ENCODE assay signal across 13 cellular contexts in genomic region chr20:48832423-48832735, GRCh38. TPM values are rescaled to one million over a fixed set of nuclear protein-coding genes. Genes with fewer than 3 reads are reported as not detected.
DNase-seq lines count a peak whose midpoint lies in the region; ATAC-seq and TF ChIP-seq lines count a peak whose summit lies in the region.
"Had no signal": no experiment of that assay in that cellular context is flagged by ENCODE, and none has a peak within 500 bp of the region (broad histone marks: within the 10 kb centered on the region; RNA-seq: fewer than 3 reads in every experiment).

No MANE protein-coding gene starts in this region.

- no peak overlapping the region for H3K4me3 ChIP-seq in OCI-LY7 (ENCODE audit: low read depth, low read length, poor library complexity, severe bottlenecking)
- no peak overlapping the region for H3K4me3 ChIP-seq in dorsolateral prefrontal cortex
- H3K4me3 ChIP-seq in skeletal muscle tissue (ENCODE audit: low read length in 3 of 3), result no peak overlapping the region

- no TSS peak for BruUV-seq in OCI-LY7 (replicated peaks; lab: Mats Ljungman, UMichigan)

- no peaks in the 10 kb centered on the region for H3K36me3 Mint-ChIP-seq in mesothelial cell of epicardium

- no peak for TF ChIP-seq CTCF in OCI-LY7 (conservative IDR thresholded peaks at IDR 0.05; ENCODE audit: low read length)
- no peak for TF ChIP-seq CTCF in dorsolateral prefrontal cortex (IDR thresholded peaks at IDR 0.05 in 54 of 56, conservative IDR thresholded peaks at IDR 0.05 in 2 of 56; ENCODE audit: low read depth in 1 of 56, partially characterized antibody in 56 of 56)
- no peak for TF ChIP-seq CTCF in mesothelial cell of epicardium (IDR thresholded peaks at IDR 0.05; ENCODE audit: unreplicated experiment)

- peaks cover 65% of the 10 kb centered on the region for H3K27me3 Mint-ChIP-seq in mesothelial cell of epicardium (ENCODE audit: low read depth)

- H3K9me2 ChIP-seq in OCI-LY7 (ENCODE audit: insufficient read depth, low read length), result no peaks in the 10 kb centered on the region

- no peak overlapping the region for H3K9ac ChIP-seq in skeletal muscle tissue (ENCODE audit: low read depth in 1 of 3, low read length in 3 of 3)

- peak overlapping the region; percentile 38 for H3K4me2 ChIP-seq in OCI-LY7 (ENCODE audit: low read length)

- no peaks in the 10 kb centered on the region; the same call in 1 of the 2 replicates for H3K79me2 ChIP-seq in OCI-LY7 (ENCODE audit: insufficient read depth, low read depth, low read length)

- H3K27ac ChIP-seq in OCI-LY7 (ENCODE audit: low read depth, low read length, poor library complexity, severe bottlenecking) (no peak overlapping the region), dorsolateral prefrontal cortex (peak overlapping the region in 52 of 59 donors; percentile 13 to 89 (median 76)), skeletal muscle tissue (ENCODE audit: low read depth, low read length) (peak overlapping the region; percentile 32)
- H3K27ac ChIP-seq: brain microvascular endothelial cell had no signal

- no peak overlapping the region for H3K4me3 Mint-ChIP-seq in mesothelial cell of epicardium
- H3K4me3 Mint-ChIP-seq: activated T-cell treated with anti-CD3 and anti-CD28 coated beads, Interleukin-2, amount 50 U/mL, for 72 hours had no signal

- H3K36me3 ChIP-seq in OCI-LY7 (ENCODE audit: insufficient read depth, low read length) (no peaks in the 10 kb centered on the region), skeletal muscle tissue (ENCODE audit: control insufficient read depth in 3 of 3, insufficient read depth in 3 of 3, low read length in 3 of 3) (no peaks in the 10 kb centered on the region)
- H3K36me3 ChIP-seq: brain microvascular endothelial cell had no signal

- H3K27me3 ChIP-seq in dorsolateral prefrontal cortex, result no peaks in the 10 kb centered on the region
- H3K27me3 ChIP-seq in skeletal muscle tissue (ENCODE audit: control insufficient read depth in 3 of 3, insufficient read depth in 3 of 3, low read length in 3 of 3), result peaks cover 0 to 3% (median 0%) of the 10 kb centered on the region in 3 donors
- H3K27me3 ChIP-seq: brain microvascular endothelial cell had no signal

- DNase-seq in GF-D8 (lab: John Stamatoyannopoulos, UW), result peak; percentile 60
- DNase-seq in OCI-LY7 (ENCODE audit: low spot score), result no peak
- peak in 1 of 10 donors; percentile 37 for DNase-seq in dorsolateral prefrontal cortex
- no peak for DNase-seq in mesothelial cell of epicardium (ENCODE audit: low spot score in 2 of 2, unreplicated experiment in 2 of 2)
- no peak for DNase-seq in NCI-H748 treated with DMSO at 0.1 percent for 48 hours (lab: John Stamatoyannopoulos, UW)
- DNase-seq: activated T-cell treated with anti-CD3 and anti-CD28 coated beads, Interleukin-2, amount 50 U/mL, for 72 hours; brain microvascular endothelial cell; DMS153; NCI-H1417 treated with DMSO at 0.1 percent for 48 hours; stimulated activated CD8-positive, alpha-beta memory T cell treated with anti-CD3 and anti-CD28 coated beads, Interleukin-4, amount 100 ng/mL, for 48 hours had no signal

- H3K4me1 ChIP-seq in OCI-LY7 (ENCODE audit: insufficient read depth, low read length, poor library complexity, severe bottlenecking) (peaks cover 25% of the 10 kb centered on the region), skeletal muscle tissue (ENCODE audit: control insufficient read depth in 3 of 3, insufficient read depth in 3 of 3, low read length in 3 of 3) (peaks cover 6 to 14% (median 9%) of the 10 kb centered on the region in 3 donors)

- no peaks in the 10 kb centered on the region for H3K9me3 Mint-ChIP-seq in mesothelial cell of epicardium
- H3K9me3 Mint-ChIP-seq: activated T-cell treated with anti-CD3 and anti-CD28 coated beads, Interleukin-2, amount 50 U/mL, for 72 hours had no signal

- intact Hi-C loops in OCI-LY7 (cut with micrococcal nuclease; ENCODE audit: unreplicated experiment) (no loop called here), dorsolateral prefrontal cortex (cut with DNase I) (loop anchor here in 1 of 2 donors (5.0 kb wide), 1 partner anchor 60 kb away; no protein-coding TSS in a partner anchor)

- H3K9me3 ChIP-seq in OCI-LY7 (ENCODE audit: low read length) (no peaks in the 10 kb centered on the region), skeletal muscle tissue (ENCODE audit: control insufficient read depth in 3 of 3, low read length in 3 of 3) (no peaks in the 10 kb centered on the region)

- ATAC-seq in GM18907 (IDR thresholded peaks at IDR 0.05; ENCODE audit: unreplicated experiment) (no peak), HG02852 (IDR thresholded peaks at IDR 0.05; ENCODE audit: unreplicated experiment) (no peak)
- ATAC-seq: activated T-cell treated with anti-CD3 and anti-CD28 coated beads, Interleukin-2, amount 50 U/mL, for 72 hours had no signal

- H4K20me1 ChIP-seq in OCI-LY7 (ENCODE audit: insufficient read depth, low read length), result no peaks in the 10 kb centered on the region

- CTCF ChIA-PET in OCI-LY7 (lab: Charles Lee; ENCODE audit: unreplicated experiment), result no interaction called here

- peak overlapping the region; percentile 25; the same call in 1 of the 2 replicates for H2AFZ ChIP-seq in OCI-LY7 (ENCODE audit: low read length)

- POLR2A ChIA-PET in OCI-LY7 (lab: Charles Lee), result interaction anchor here (0.5 kb wide), 1 partner anchor 1083 kb away, joined by 4 read pairs; no protein-coding TSS in a partner anchor

- H3K27ac Mint-ChIP-seq in mesothelial cell of epicardium, result no peak overlapping the region
- H3K27ac Mint-ChIP-seq: activated T-cell treated with anti-CD3 and anti-CD28 coated beads, Interleukin-2, amount 50 U/mL, for 72 hours had no signal

- peaks cover 8% of the 10 kb centered on the region for H3K4me1 Mint-ChIP-seq in mesothelial cell of epicardium

RNA-seq across cellular contexts. Expression of gene PREX1, which starts 4.6 kb away (rescaled TPM):
- 20.2 and 25.3 TPM in 2 replicates for total RNA-seq in OCI-LY7 (2014; rRNA removed; shearing (Covaris generic))
- total RNA-seq in OCI-LY7 (2022) (20.7 and 24.7 TPM in 2 replicates), dorsolateral prefrontal cortex (100 to 1,000 TPM in 76 of 120 experiments, 10 to 100 TPM in 44; 59.8 to 448 (median 117) TPM), skeletal muscle tissue (20.4 TPM), mesothelial cell of epicardium (7.9 to 8.6 TPM (median 8.3 TPM) in 3 replicates)
